16 cellular contexts compared by ENCODE assay signal in genomic region chr2:220276736-220277444, GRCh38.
A peak's percentile ranks its signal among the peaks of the same experiment; 100 is the strongest.
DNase-seq lines count a peak whose midpoint lies in the region; ATAC-seq, FAIRE-seq and TF ChIP-seq lines count a peak whose summit lies in the region.
"Had no signal": no experiment of that assay in that cellular context is flagged by ENCODE, and none has a peak within 500 bp of the region (broad histone marks: within the 10 kb centered on the region; RNA-seq: fewer than 3 reads in every experiment).

No MANE protein-coding gene starts in this region.

- peak; percentile 61 for DNase-seq in GM04503 (ENCODE audit: low read depth)
- DNase-seq in body of pancreas: no peak
- DNase-seq in left ventricle myocardium inferior: no peak
- no peak for DNase-seq in putamen (ENCODE audit: low spot score)
- no peak for DNase-seq in HTR-8/SVneo (ENCODE audit: insufficient read length, low spot score)
- DNase-seq: activated B cell treated with CpG ODN at 0.5 μM for 24 hours; activated T-cell treated with anti-CD3 and anti-CD28 coated beads, Interleukin-2, amount 50 U/mL, for 24 hours; effector memory CD4-positive, alpha-beta T cell; mucosa of descending colon; NCI-H2107; retina had no signal

- 64 to 67% methylated on average over 2 of the region's 2 CpGs for WGBS in body of pancreas, 2 donors

- H3K9me3 ChIP-seq in body of pancreas (no peaks in the 10 kb centered on the region), left ventricle myocardium inferior (replicated peaks) (no peaks in the 10 kb centered on the region)
- H3K9me3 ChIP-seq: mucosa of descending colon had no signal

- H3K27ac ChIP-seq in body of pancreas (peak overlapping the region in 3 of 4 donors; percentile 31 to 77 (median 64)), left ventricle myocardium inferior (replicated peaks) (peak overlapping the region; percentile 47), skin epidermis (peak overlapping the region in 12 of 21 experiments; percentile 7 to 78 (median 40))

- ATAC-seq in body of pancreas: peak; percentile 6
- ATAC-seq in HG03095 (IDR thresholded peaks at IDR 0.05; ENCODE audit: unreplicated experiment): no peak
- no peak for ATAC-seq in GM21367 (IDR thresholded peaks at IDR 0.05; ENCODE audit: unreplicated experiment)
- ATAC-seq: mucosa of descending colon had no signal

- intact Hi-C loops in body of pancreas (cut with DNase I): no loop called here
- intact Hi-C loops in left ventricle myocardium inferior (cut with micrococcal nuclease): no loop called here

- TF ChIP-seq POLR2A in body of pancreas (IDR thresholded peaks at IDR 0.05): no peak

- H3K27me3 ChIP-seq in body of pancreas: no peaks in the 10 kb centered on the region
- no peaks in the 10 kb centered on the region for H3K27me3 ChIP-seq in left ventricle myocardium inferior (ENCODE audit: low read depth)

- TF ChIP-seq CTCF in body of pancreas (IDR thresholded peaks at IDR 0.05): no peak
- TF ChIP-seq CTCF in left ventricle myocardium inferior (IDR thresholded peaks at IDR 0.05; ENCODE audit: borderline replicate concordance): no peak

- H3K4me1 ChIP-seq in body of pancreas: peaks cover 32% of the 10 kb centered on the region
- no peaks in the 10 kb centered on the region for H3K4me1 ChIP-seq in left ventricle myocardium inferior

- H3K36me3 ChIP-seq in body of pancreas (replicated peaks in 1 of 2; ENCODE audit: insufficient read depth in 1 of 2, low read depth in 2 of 2): no peaks in the 10 kb centered on the region
- no peaks in the 10 kb centered on the region for H3K36me3 ChIP-seq in left ventricle myocardium inferior

- FAIRE-seq in HTR-8/SVneo (lab: Jason Lieb, UNC): no peak
- FAIRE-seq: GM12891, GM19239 had no signal

- H3K4me3 ChIP-seq in body of pancreas: no peak overlapping the region
- no peak overlapping the region for H3K4me3 ChIP-seq in left ventricle myocardium inferior
- H3K4me3 ChIP-seq in skin epidermis: no peak overlapping the region
- H3K4me3 ChIP-seq: mucosa of descending colon had no signal
